In the genomic region with DNA sequence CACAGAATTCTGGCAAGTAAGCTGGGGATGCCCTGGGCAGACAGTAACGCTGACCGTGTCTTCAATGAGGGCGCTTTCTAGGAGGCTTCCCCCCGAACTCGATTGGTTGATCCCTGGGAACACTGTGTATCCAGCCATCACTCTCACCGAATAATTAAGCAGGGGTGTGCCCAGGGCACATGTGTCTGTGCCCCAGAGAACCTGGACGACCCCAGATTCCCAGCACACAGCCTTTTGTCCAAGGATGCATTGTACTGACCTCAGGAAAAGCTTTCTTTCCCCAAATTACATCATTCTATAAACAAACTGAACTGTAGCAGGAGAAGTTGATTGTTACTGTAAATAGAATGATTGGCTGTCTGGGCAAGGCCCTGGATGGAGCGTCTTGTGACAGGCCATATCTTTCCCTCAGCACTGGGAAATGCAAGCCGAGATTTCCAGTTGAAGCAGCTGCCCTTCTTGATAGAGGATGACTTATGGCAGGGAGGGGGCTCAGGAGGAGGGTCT, we compare ENCODE assay signal across 1 cellular context.
TF ChIP-seq lines count a peak whose summit lies in the region.

No MANE protein-coding gene starts in this region.

TF ChIP-seq in IMR-90, 13 proteins besides CTCF, POLR2A, EP300 and RAD21:
- TF ChIP-seq RCOR1 (IDR thresholded peaks at IDR 0.05; ENCODE audit: insufficient replicate concordance, low read length) (no peak), CEBPB (IDR thresholded peaks at IDR 0.05; ENCODE audit: low read depth, low read length) (peak; percentile 30; the same call in 1 of the 2 replicates)
